28 cellular contexts compared by ENCODE assay signal in the genomic region with DNA sequence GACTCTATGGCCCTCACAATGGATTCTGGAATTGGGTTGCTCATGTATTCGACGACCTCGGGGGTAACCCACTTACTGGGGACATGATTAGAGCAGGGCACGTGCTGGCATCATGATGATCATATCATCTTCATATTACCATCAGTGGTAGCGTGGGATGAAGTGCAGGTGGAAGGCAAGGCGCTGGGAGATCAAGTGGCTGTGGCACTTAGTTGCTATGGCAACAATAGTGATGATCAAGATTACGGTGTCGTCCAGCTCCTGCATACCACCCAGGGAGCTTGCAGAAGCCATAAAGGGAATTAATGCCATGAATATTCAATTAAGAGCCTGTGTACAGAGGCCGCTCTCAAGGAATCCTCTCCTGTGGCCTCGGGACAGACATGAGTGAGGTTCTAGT.
DNase-seq lines count a peak whose midpoint lies in the region; ATAC-seq and TF ChIP-seq lines count a peak whose summit lies in the region.
"Had no signal": no experiment of that assay in that cellular context is flagged by ENCODE, and none has a peak within 500 bp of the region (broad histone marks: within the 10 kb centered on the region; RNA-seq: fewer than 3 reads in every experiment).

No MANE protein-coding gene starts in this region.

- H3K9me3 ChIP-seq in neural progenitor cell (ENCODE audit: low read depth): no peaks in the 10 kb centered on the region
- H3K9me3 ChIP-seq: SJCRH30, thoracic aorta, uterus had no signal

- H3K4me3 Mint-ChIP-seq in neural progenitor cell (peak overlapping the region; percentile 20), T-cell (no peak overlapping the region)
- H3K4me3 Mint-ChIP-seq: activated CD4-positive, alpha-beta memory T cell treated with anti-CD3 and anti-CD28 coated beads for 36 hours; CD8-positive, alpha-beta T cell; mesothelial cell of epicardium; naive B cell; stimulated activated naive CD8-positive, alpha-beta T cell treated with anti-CD3 and anti-CD28 coated beads, Interleukin-15, Interleukin-2, amounts not matched to agents 100 ng/mL and 50 ng/mL, for 24 hours; T-helper 1 cell treated with Interleukin-12 subunit alpha and Interleukin-12 subunit beta and Interleukin-4 antibody, amounts not matched to agents 30 μg/mL and 1 μg/mL, for 36 hours had no signal

- H3F3A ChIP-seq in neural progenitor cell (ENCODE audit: low read depth): peaks cover 13% of the 10 kb centered on the region

- POLR2A ChIA-PET in T-cell (lab: Charles Lee): no interaction called here

- H3K4me2 ChIP-seq in neural progenitor cell: peak overlapping the region; percentile 11

- no peak overlapping the region for H3K4me3 ChIP-seq in neural progenitor cell
- H3K4me3 ChIP-seq: SJCRH30, skin epidermis, thoracic aorta, uterus had no signal

- CTCF ChIA-PET in T-cell (lab: Charles Lee): no interaction called here

- H3K4me1 ChIP-seq in neural progenitor cell: peaks cover 45% of the 10 kb centered on the region
- H3K4me1 ChIP-seq: uterus had no signal

- no peak for ATAC-seq in T-cell (replicated peaks in 1 of 4)
- ATAC-seq in GM18861 (IDR thresholded peaks at IDR 0.05; ENCODE audit: unreplicated experiment): no peak
- ATAC-seq: activated CD4-positive, CD25-positive, alpha-beta regulatory T cell treated with anti-CD3 and anti-CD28 coated beads, Interleukin-2, amount 50 U/mL, for 24 hours; CD8-positive, alpha-beta T cell; left ventricle myocardium superior had no signal

- peak overlapping the region; percentile 64 for H3K27ac Mint-ChIP-seq in neural progenitor cell
- H3K27ac Mint-ChIP-seq in T-cell: no peak overlapping the region
- H3K27ac Mint-ChIP-seq: activated CD4-positive, alpha-beta memory T cell treated with anti-CD3 and anti-CD28 coated beads for 36 hours; CD8-positive, alpha-beta T cell; mesothelial cell of epicardium; stimulated activated naive CD8-positive, alpha-beta T cell treated with anti-CD3 and anti-CD28 coated beads, Interleukin-15, Interleukin-2, amounts not matched to agents 100 ng/mL and 50 ng/mL, for 24 hours; T-helper 1 cell treated with Interleukin-12 subunit alpha and Interleukin-12 subunit beta and Interleukin-4 antibody, amounts not matched to agents 30 μg/mL and 1 μg/mL, for 36 hours had no signal

- peaks cover 69% of the 10 kb centered on the region for H3K4me1 Mint-ChIP-seq in neural progenitor cell
- H3K4me1 Mint-ChIP-seq in T-cell: peaks cover 0 to 4% (median 0%) of the 10 kb centered on the region in 3 donors
- H3K4me1 Mint-ChIP-seq: naive B cell had no signal

- no peaks in the 10 kb centered on the region for H3K27me3 ChIP-seq in neural progenitor cell
- H3K27me3 ChIP-seq: SJCRH30, uterus had no signal

- H2AFZ ChIP-seq in neural progenitor cell (replicated peaks): no peak overlapping the region

- H3K27me3 Mint-ChIP-seq in neural progenitor cell (ENCODE audit: insufficient read depth, low read depth) (peaks cover 43% of the 10 kb centered on the region), T-cell (peaks cover 0 to 9% of the 10 kb centered on the region in 2 donors)
- H3K27me3 Mint-ChIP-seq: stimulated activated naive CD8-positive, alpha-beta T cell treated with anti-CD3 and anti-CD28 coated beads, Interleukin-15, Interleukin-2, amounts not matched to agents 100 ng/mL and 50 ng/mL, for 24 hours had no signal

- H3K27ac ChIP-seq in neural progenitor cell: no peak overlapping the region
- H3K27ac ChIP-seq: SJCRH30, skin epidermis, thoracic aorta, uterus had no signal

- DNase-seq in NCI-H1436 (lab: John Stamatoyannopoulos, UW) (peak; percentile 25), NCI-H1436 treated with DMSO at 0.1 percent for 48 hours (lab: John Stamatoyannopoulos, UW) (no peak), NCI-H1105 treated with DMSO at 0.1 percent for 48 hours (lab: John Stamatoyannopoulos, UW) (peak; percentile 41), NCI-H748 treated with DMSO at 0.1 percent for 48 hours (lab: John Stamatoyannopoulos, UW) (peak; percentile 9), neural progenitor cell (ENCODE audit: low spot score) (no peak), T-cell (no peak), HUDEP-2 (lab: John Stamatoyannopoulos, UW; ENCODE audit: unreplicated experiment in 76 of 76) (no peak)
- DNase-seq: activated CD4-positive, alpha-beta memory T cell treated with anti-CD3 and anti-CD28 coated beads for 36 hours; activated CD8-positive, alpha-beta memory T cell treated with anti-CD3 and anti-CD28 coated beads, Interleukin-2, amount 50 U/mL, for 4 hours; activated naive CD4-positive, alpha-beta T cell treated with anti-CD3 and anti-CD28 coated beads, Interleukin-2, amount 50 U/mL, for 16 hours; amniotic stem cell; CD8-positive, alpha-beta T cell; GDM1; hippocampal formation; left ventricle myocardium superior; naive B cell; NCI-H1694 treated with DMSO at 0.1 percent for 48 hours; NCI-H226; occipital lobe; uterus had no signal

- peaks cover 29% of the 10 kb centered on the region for H3K9me3 Mint-ChIP-seq in neural progenitor cell
- no peaks in the 10 kb centered on the region for H3K9me3 Mint-ChIP-seq in T-cell
- H3K9me3 Mint-ChIP-seq: activated CD4-positive, alpha-beta memory T cell treated with anti-CD3 and anti-CD28 coated beads for 36 hours; CD8-positive, alpha-beta T cell; stimulated activated naive CD8-positive, alpha-beta T cell treated with anti-CD3 and anti-CD28 coated beads, Interleukin-15, Interleukin-2, amounts not matched to agents 100 ng/mL and 50 ng/mL, for 24 hours; T-helper 1 cell treated with Interleukin-12 subunit alpha and Interleukin-12 subunit beta and Interleukin-4 antibody, amounts not matched to agents 30 μg/mL and 1 μg/mL, for 36 hours had no signal

- H3K36me3 Mint-ChIP-seq in neural progenitor cell (peaks cover 10% of the 10 kb centered on the region), T-cell (no peaks in the 10 kb centered on the region)
- H3K36me3 Mint-ChIP-seq: activated CD4-positive, alpha-beta memory T cell treated with anti-CD3 and anti-CD28 coated beads for 36 hours; CD8-positive, alpha-beta T cell; mesothelial cell of epicardium; naive B cell had no signal

- no peak for TF ChIP-seq CTCF in neural progenitor cell (IDR thresholded peaks at IDR 0.05)

- no peaks in the 10 kb centered on the region for H3K36me3 ChIP-seq in neural progenitor cell
- H3K36me3 ChIP-seq: SJCRH30, thoracic aorta, uterus had no signal

- no peak overlapping the region for H3K9ac ChIP-seq in neural progenitor cell

- no peaks in the 10 kb centered on the region for H4K20me1 ChIP-seq in neural progenitor cell (ENCODE audit: low read depth)

- no peaks in the 10 kb centered on the region for H3K79me2 ChIP-seq in neural progenitor cell (ENCODE audit: low read depth)

Comparison
In these comparisons a context has a peak if more than half of its experiments do, and no peak if none do; other contexts are left out.
1. DNase-seq: peak in NCI-H1436 (single experiment), NCI-H1105 treated with DMSO at 0.1 percent for 48 hours (single experiment) and NCI-H748 treated with DMSO at 0.1 percent for 48 hours (single experiment); none in NCI-H1436 treated with DMSO at 0.1 percent for 48 hours (single experiment), neural progenitor cell (single experiment), T-cell (0 of 34) and HUDEP-2 (0 of 76).